ENCODE assay signal across 23 cellular contexts in the genomic region with DNA sequence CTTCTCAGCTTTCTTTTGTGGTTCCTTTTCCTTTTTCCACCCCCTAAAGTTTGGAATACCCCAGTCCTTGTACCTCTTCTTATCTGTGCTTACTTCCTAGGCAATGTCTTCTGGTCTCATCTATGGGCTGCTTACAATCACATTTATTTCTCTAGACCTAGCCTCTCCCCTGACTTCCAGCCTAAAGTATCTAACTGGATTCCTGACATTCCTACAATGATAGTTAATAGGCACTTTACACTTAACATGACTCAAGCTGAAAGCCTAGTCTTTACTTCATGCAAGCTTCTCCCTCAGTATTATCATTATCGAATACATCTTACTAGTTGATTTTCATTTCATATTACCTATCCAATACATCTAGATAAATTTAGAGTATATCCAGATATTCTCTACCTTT. TPM values are rescaled to one million over a fixed set of nuclear protein-coding genes. Genes with fewer than 3 reads are reported as not detected.
DNase-seq lines count a peak whose midpoint lies in the region; ATAC-seq and TF ChIP-seq lines count a peak whose summit lies in the region.
"Had no signal": no experiment of that assay in that cellular context is flagged by ENCODE, and none has a peak within 500 bp of the region (broad histone marks: within the 10 kb centered on the region; RNA-seq: fewer than 3 reads in every experiment).

No MANE protein-coding gene starts in this region.

- H3K4me1 ChIP-seq in esophagus squamous epithelium, result peaks cover 0 to 12% (median 0%) of the 10 kb centered on the region in 3 donors
- no peaks in the 10 kb centered on the region for H3K4me1 ChIP-seq in HAP-1

- ATAC-seq in GM18858 (IDR thresholded peaks at IDR 0.05; ENCODE audit: unreplicated experiment), result no peak

- WGBS in esophagus squamous epithelium, 2 donors, result 78 to 100% methylated on average over 1 of the region's 1 CpG

- no peak overlapping the region for H3K4me3 ChIP-seq in esophagus squamous epithelium
- H3K4me3 ChIP-seq in HAP-1, result no peak overlapping the region
- H3K4me3 ChIP-seq: dorsolateral prefrontal cortex, esophagus muscularis mucosa, transverse colon had no signal

- H3K36me3 ChIP-seq in esophagus squamous epithelium, result no peaks in the 10 kb centered on the region
- H3K36me3 ChIP-seq in HAP-1 (replicated peaks), result no peaks in the 10 kb centered on the region
- H3K36me3 ChIP-seq: esophagus muscularis mucosa, transverse colon had no signal

- DNase-seq in ACHN (peak; percentile 31), GM03348 (ENCODE audit: low spot score) (peak; percentile 60), amniotic epithelial cell (ENCODE audit: low read depth) (peak; percentile 25), kidney tubule cell (ENCODE audit: low spot score) (peak; percentile 58), esophagus squamous epithelium (lab: John Stamatoyannopoulos, UW) (no peak), HAP-1 (ENCODE audit: low spot score in 2 of 2) (no peak), SKM-1 (lab: John Stamatoyannopoulos, UW; ENCODE audit: unreplicated experiment) (no peak)
- DNase-seq: activated CD4-positive, alpha-beta T cell treated with anti-CD3 and anti-CD28 coated beads for 4 hours; activated naive CD4-positive, alpha-beta T cell treated with Interleukin-2 at 50 U/mL for 16 hours; dorsolateral prefrontal cortex; head of caudate nucleus; KBM-7; mammary epithelial cell; NCI-H2081; NCI-H526; SIG-M5; stimulated activated naive CD4-positive, alpha-beta T cell treated with Interleukin-2 at 50 U/mL for 16 hours; T1000; transverse colon had no signal

- H3K9me3 ChIP-seq in esophagus squamous epithelium (no peaks in the 10 kb centered on the region), HAP-1 (no peaks in the 10 kb centered on the region)
- H3K9me3 ChIP-seq: esophagus muscularis mucosa, transverse colon had no signal

- no peak for TF ChIP-seq CTCF in esophagus squamous epithelium (IDR thresholded peaks at IDR 0.05)

- intact Hi-C loops in esophagus squamous epithelium (cut with DNase I), result no loop called here

- TF ChIP-seq POLR2A in esophagus squamous epithelium (IDR thresholded peaks at IDR 0.05), result no peak

- in situ Hi-C loops in ACHN (cut with HindIII; ENCODE audit: low pct_ligation_motif_present, low pct_unique_long_range_greater_than_20kb, low sequenced_read_pairs) (no loop called here), HAP-1 (cut with MboI; ENCODE audit: low sequenced_read_pairs) (no loop called here)

- no peak overlapping the region for H3K27ac ChIP-seq in esophagus squamous epithelium
- H3K27ac ChIP-seq: dorsolateral prefrontal cortex, esophagus muscularis mucosa, transverse colon had no signal

- H3K27me3 ChIP-seq in esophagus squamous epithelium (no peaks in the 10 kb centered on the region), HAP-1 (ENCODE audit: low read depth) (no peaks in the 10 kb centered on the region)
- H3K27me3 ChIP-seq: dorsolateral prefrontal cortex, transverse colon had no signal

RNA-seq across cellular contexts. Expression of a gene that starts 21.2 kb away (rescaled TPM):
- total RNA-seq in esophagus squamous epithelium, result 1 to 10 TPM in 1 of 4 donors, not detected in 3; 1.1 TPM
- total RNA-seq: A673, G401, mammary epithelial cell had no signal

RNA-seq across cellular contexts. Expression of a gene that starts 42.2 kb away (rescaled TPM):
- total RNA-seq in esophagus squamous epithelium, result 10 to 100 TPM in 1 of 4 donors, 1 to 10 TPM in 3; 1.6 to 11.8 (median 4.3) TPM

RNA-seq across cellular contexts. Expression of a gene that starts 49.0 kb away (rescaled TPM):
- total RNA-seq in esophagus squamous epithelium, result 1 to 10 TPM in 3 of 4 donors, under 1 TPM in 1; 0.99 to 6.7 (median 2.7) TPM
- total RNA-seq: A673, G401, mammary epithelial cell had no signal

Comparison
In these comparisons a context has a peak if more than half of its experiments do, and no peak if none do; other contexts are left out.
1. DNase-seq: peak in ACHN (single experiment), GM03348 (single experiment), amniotic epithelial cell (single experiment) and kidney tubule cell (single experiment); none in esophagus squamous epithelium (single experiment), HAP-1 (0 of 2) and SKM-1 (single experiment).